ENCODE assay signal across 15 cellular contexts in the genomic region with DNA sequence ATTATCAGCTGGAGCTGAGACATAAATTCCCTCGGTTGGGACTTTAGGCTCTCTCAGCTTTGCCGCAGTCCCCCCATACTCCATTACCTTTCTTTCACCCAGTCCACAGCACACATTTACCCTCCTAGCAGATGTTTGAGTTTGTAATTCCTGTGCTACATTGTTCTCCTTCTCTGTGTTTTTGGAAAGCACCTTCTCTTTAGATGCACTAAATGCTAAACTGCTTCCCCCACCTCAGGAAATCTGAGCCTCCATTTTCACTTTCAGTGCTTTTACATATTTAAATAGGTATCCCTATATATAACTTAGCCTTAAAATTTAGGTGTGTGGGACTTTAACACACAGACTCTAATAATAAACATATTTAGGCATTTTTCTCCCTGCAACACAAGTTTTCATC.
DNase-seq lines count a peak whose midpoint lies in the region; ATAC-seq and TF ChIP-seq lines count a peak whose summit lies in the region.
"Had no signal": no experiment of that assay in that cellular context is flagged by ENCODE, and none has a peak within 500 bp of the region (broad histone marks: within the 10 kb centered on the region; RNA-seq: fewer than 3 reads in every experiment).

No MANE protein-coding gene starts in this region.

- H3K4me3 Mint-ChIP-seq in GM23338 (no peak overlapping the region), WTC11 (no peak overlapping the region)

- peak overlapping the region; percentile 79; the same call in 1 of the 2 replicates for H2AFZ ChIP-seq in GM23338

- H3K27me3 Mint-ChIP-seq in GM23338 (ENCODE audit: insufficient read depth, low read depth, poor library complexity) (peaks cover 4% of the 10 kb centered on the region), WTC11 (ENCODE audit: low read depth) (no peaks in the 10 kb centered on the region)

- peak; percentile 49 for ATAC-seq in GM18511 (IDR thresholded peaks at IDR 0.05; ENCODE audit: unreplicated experiment)
- no peak; the same call in 2 of the 3 replicates for ATAC-seq in GM23338
- ATAC-seq in HG03342 (IDR thresholded peaks at IDR 0.05; ENCODE audit: unreplicated experiment), result peak; percentile 56
- no peak; the same call in 1 of the 2 replicates for ATAC-seq in WTC11
- ATAC-seq in HG03196 (IDR thresholded peaks at IDR 0.05; ENCODE audit: unreplicated experiment), result no peak
- ATAC-seq: HCT116, K562 had no signal

- peaks cover 35% of the 10 kb centered on the region for H3K4me1 Mint-ChIP-seq in GM23338
- H3K4me1 Mint-ChIP-seq in WTC11, result peaks cover 46% of the 10 kb centered on the region

- no peak for TF ChIP-seq CTCF in GM23338 (conservative IDR thresholded peaks at IDR 0.05; ENCODE audit: low read depth in 2 of 2)
- TF ChIP-seq CTCF in WTC11 (IDR thresholded peaks at IDR 0.05), result no peak

- no peaks in the 10 kb centered on the region for H3K9me2 ChIP-seq in GM23338 (ENCODE audit: insufficient read depth)

- DNase-seq in GM23338 (ENCODE audit: low spot score), result no peak
- DNase-seq in WTC11 (ENCODE audit: low spot score), result no peak
- DNase-seq in islet precursor cell, result no peak
- no peak for DNase-seq in NCI-H345 (lab: John Stamatoyannopoulos, UW)
- no peak for DNase-seq in T-helper 1 cell
- DNase-seq: DMS153, EL, NCI-H1092 treated with DMSO at 0.1 percent for 48 hours, NCI-H1694 treated with DMSO at 0.1 percent for 48 hours had no signal

- no peak overlapping the region for H3K27ac ChIP-seq in GM23338 (ENCODE audit: low read depth)
- H3K27ac ChIP-seq: C4-2B had no signal

- no peaks in the 10 kb centered on the region for H4K20me1 ChIP-seq in GM23338 (replicated peaks; ENCODE audit: insufficient read depth)

- no peaks in the 10 kb centered on the region for H3K9me3 Mint-ChIP-seq in GM23338
- H3K9me3 Mint-ChIP-seq in WTC11, result no peaks in the 10 kb centered on the region

- no peaks in the 10 kb centered on the region for H3K27me3 ChIP-seq in GM23338 (ENCODE audit: insufficient read depth)

- no peak overlapping the region for H3K4me2 ChIP-seq in GM23338

- H3K27ac Mint-ChIP-seq in GM23338 (peak overlapping the region; percentile 92), WTC11 (peak overlapping the region; percentile 86; the same call in 1 of the 2 replicates)

- H3K36me3 Mint-ChIP-seq in GM23338 (ENCODE audit: low read depth) (no peaks in the 10 kb centered on the region), WTC11 (no peaks in the 10 kb centered on the region)

- POLR2A ChIA-PET in WTC11 (lab: Charles Lee), result interaction anchor here (0.6 to 0.7 kb wide), 3 partner anchors 389 to 1180 kb away, joined by 3 to 6 read pairs (median 3); no protein-coding TSS in a partner anchor

- no peaks in the 10 kb centered on the region for H3F3A ChIP-seq in GM23338 (replicated peaks; ENCODE audit: low read depth)

- no peaks in the 10 kb centered on the region for H3K36me3 ChIP-seq in GM23338 (ENCODE audit: insufficient read depth)

- no peaks in the 10 kb centered on the region for H3K79me2 ChIP-seq in GM23338 (replicated peaks; ENCODE audit: insufficient read depth)

- CTCF ChIA-PET in WTC11 (lab: Charles Lee), result interaction anchor here (0.7 kb wide), 1 partner anchor 111 kb away, joined by 3 read pairs; no protein-coding TSS in a partner anchor

- H3K4me3 ChIP-seq in GM23338, result no peak overlapping the region
- H3K4me3 ChIP-seq: K562 had no signal

- H3K4me1 ChIP-seq in GM23338 (ENCODE audit: insufficient read depth), result peaks cover 29% of the 10 kb centered on the region

TF ChIP-seq in GM23338, 12 proteins besides CTCF, POLR2A, EP300 and RAD21:
- TF ChIP-seq, protein P1, sequence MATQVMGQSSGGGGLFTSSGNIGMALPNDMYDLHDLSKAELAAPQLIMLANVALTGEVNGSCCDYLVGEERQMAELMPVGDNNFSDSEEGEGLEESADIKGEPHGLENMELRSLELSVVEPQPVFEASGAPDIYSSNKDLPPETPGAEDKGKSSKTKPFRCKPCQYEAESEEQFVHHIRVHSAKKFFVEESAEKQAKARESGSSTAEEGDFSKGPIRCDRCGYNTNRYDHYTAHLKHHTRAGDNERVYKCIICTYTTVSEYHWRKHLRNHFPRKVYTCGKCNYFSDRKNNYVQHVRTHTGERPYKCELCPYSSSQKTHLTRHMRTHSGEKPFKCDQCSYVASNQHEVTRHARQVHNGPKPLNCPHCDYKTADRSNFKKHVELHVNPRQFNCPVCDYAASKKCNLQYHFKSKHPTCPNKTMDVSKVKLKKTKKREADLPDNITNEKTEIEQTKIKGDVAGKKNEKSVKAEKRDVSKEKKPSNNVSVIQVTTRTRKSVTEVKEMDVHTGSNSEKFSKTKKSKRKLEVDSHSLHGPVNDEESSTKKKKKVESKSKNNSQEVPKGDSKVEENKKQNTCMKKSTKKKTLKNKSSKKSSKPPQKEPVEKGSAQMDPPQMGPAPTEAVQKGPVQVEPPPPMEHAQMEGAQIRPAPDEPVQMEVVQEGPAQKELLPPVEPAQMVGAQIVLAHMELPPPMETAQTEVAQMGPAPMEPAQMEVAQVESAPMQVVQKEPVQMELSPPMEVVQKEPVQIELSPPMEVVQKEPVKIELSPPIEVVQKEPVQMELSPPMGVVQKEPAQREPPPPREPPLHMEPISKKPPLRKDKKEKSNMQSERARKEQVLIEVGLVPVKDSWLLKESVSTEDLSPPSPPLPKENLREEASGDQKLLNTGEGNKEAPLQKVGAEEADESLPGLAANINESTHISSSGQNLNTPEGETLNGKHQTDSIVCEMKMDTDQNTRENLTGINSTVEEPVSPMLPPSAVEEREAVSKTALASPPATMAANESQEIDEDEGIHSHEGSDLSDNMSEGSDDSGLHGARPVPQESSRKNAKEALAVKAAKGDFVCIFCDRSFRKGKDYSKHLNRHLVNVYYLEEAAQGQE (IDR thresholded peaks at IDR 0.05; ENCODE audit: unreplicated experiment), result no peak

TF ChIP-seq in WTC11, 78 proteins besides CTCF, POLR2A, EP300 and RAD21:
- TF ChIP-seq ZNF532 (CRISPR knock-in tag; IDR thresholded peaks at IDR 0.05; ENCODE audit: borderline replicate concordance) (no peak), NFATC4 (CRISPR knock-in tag; IDR thresholded peaks at IDR 0.05) (no peak), ZNF263 (CRISPR knock-in tag; IDR thresholded peaks at IDR 0.05; ENCODE audit: low read depth) (no peak), OVOL2 (CRISPR knock-in tag; IDR thresholded peaks at IDR 0.05; ENCODE audit: borderline replicate concordance) (no peak)
- TF ChIP-seq, protein P2, sequence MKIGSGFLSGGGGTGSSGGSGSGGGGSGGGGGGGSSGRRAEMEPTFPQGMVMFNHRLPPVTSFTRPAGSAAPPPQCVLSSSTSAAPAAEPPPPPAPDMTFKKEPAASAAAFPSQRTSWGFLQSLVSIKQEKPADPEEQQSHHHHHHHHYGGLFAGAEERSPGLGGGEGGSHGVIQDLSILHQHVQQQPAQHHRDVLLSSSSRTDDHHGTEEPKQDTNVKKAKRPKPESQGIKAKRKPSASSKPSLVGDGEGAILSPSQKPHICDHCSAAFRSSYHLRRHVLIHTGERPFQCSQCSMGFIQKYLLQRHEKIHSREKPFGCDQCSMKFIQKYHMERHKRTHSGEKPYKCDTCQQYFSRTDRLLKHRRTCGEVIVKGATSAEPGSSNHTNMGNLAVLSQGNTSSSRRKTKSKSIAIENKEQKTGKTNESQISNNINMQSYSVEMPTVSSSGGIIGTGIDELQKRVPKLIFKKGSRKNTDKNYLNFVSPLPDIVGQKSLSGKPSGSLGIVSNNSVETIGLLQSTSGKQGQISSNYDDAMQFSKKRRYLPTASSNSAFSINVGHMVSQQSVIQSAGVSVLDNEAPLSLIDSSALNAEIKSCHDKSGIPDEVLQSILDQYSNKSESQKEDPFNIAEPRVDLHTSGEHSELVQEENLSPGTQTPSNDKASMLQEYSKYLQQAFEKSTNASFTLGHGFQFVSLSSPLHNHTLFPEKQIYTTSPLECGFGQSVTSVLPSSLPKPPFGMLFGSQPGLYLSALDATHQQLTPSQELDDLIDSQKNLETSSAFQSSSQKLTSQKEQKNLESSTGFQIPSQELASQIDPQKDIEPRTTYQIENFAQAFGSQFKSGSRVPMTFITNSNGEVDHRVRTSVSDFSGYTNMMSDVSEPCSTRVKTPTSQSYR (CRISPR knock-in tag; IDR thresholded peaks at IDR 0.05), result no peak

Comparison
In these comparisons a context has a peak if more than half of its experiments do, and no peak if none do; other contexts are left out.
1. ATAC-seq: peak in GM18511 (single experiment) and HG03342 (single experiment); none in GM23338 (single experiment), WTC11 (single experiment) and HG03196 (single experiment).